15 cellular contexts compared by ENCODE assay signal in the genomic region with DNA sequence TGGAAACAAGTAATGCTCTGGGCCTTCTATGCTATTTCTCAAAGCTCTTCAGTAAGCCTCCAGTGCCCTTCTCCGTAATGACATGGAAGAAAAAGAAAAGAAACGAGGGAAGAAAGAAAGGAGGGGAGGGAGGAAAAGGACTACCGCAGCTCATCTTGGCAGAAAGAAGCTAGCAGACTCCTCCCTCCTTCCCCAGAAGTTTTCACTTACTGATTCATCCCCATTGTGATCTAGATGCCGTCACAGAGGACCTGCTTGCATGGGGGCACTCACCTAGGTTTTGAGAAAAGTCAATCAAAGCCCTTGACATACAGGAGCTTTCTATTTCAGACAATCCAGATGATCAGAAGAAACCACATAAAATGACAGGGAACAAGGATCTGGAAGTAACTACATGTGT. TPM values are rescaled to one million over a fixed set of nuclear protein-coding genes. Genes with fewer than 3 reads are reported as not detected.
DNase-seq lines count a peak whose midpoint lies in the region; ATAC-seq and TF ChIP-seq lines count a peak whose summit lies in the region.
"Had no signal": no experiment of that assay in that cellular context is flagged by ENCODE, and none has a peak within 500 bp of the region (broad histone marks: within the 10 kb centered on the region; RNA-seq: fewer than 3 reads in every experiment).

No MANE protein-coding gene starts in this region.

- no peak overlapping the region for H2BK12ac ChIP-seq in mesenchymal stem cell (ENCODE audit: low read length in 2 of 2)

- H3K4me1 ChIP-seq in GM23248 (ENCODE audit: insufficient read depth), result peaks cover 25% of the 10 kb centered on the region
- no peaks in the 10 kb centered on the region for H3K4me1 ChIP-seq in mesenchymal stem cell (ENCODE audit: control insufficient read depth, insufficient read depth, low read depth, low read length)

- no peak overlapping the region for H3K18ac ChIP-seq in mesenchymal stem cell (ENCODE audit: low read depth in 1 of 2, low read length in 2 of 2)

- no peak overlapping the region for H2AK5ac ChIP-seq in mesenchymal stem cell (ENCODE audit: low read length, severe bottlenecking)

- H2BK15ac ChIP-seq in mesenchymal stem cell (ENCODE audit: low read depth, poor library complexity, severe bottlenecking), result no peak overlapping the region

- in situ Hi-C loops in GM23248 (cut with MboI), result loop anchor here (5.0 kb wide), 1 partner anchor 119 kb away; no protein-coding TSS in a partner anchor

- H3K9me3 ChIP-seq in GM23248 (ENCODE audit: low read depth) (no peaks in the 10 kb centered on the region), mesenchymal stem cell (ENCODE audit: control insufficient read depth, low read length) (no peaks in the 10 kb centered on the region)
- H3K9me3 ChIP-seq: BLaER1 had no signal

- H3K9me2 ChIP-seq in GM23248 (ENCODE audit: insufficient read depth), result no peaks in the 10 kb centered on the region

- no peak for ATAC-seq in HG03460 (IDR thresholded peaks at IDR 0.05; ENCODE audit: unreplicated experiment)
- ATAC-seq: K562 had no signal

- H3K27me3 ChIP-seq in GM23248 (replicated peaks; ENCODE audit: insufficient read depth), result no peaks in the 10 kb centered on the region
- peaks cover 19 to 51% of the 10 kb centered on the region in 2 experiments for H3K27me3 ChIP-seq in mesenchymal stem cell (ENCODE audit: control insufficient read depth in 1 of 2, insufficient read depth in 1 of 2, low read length in 2 of 2)
- H3K27me3 ChIP-seq: BLaER1 had no signal

- H4K20me1 ChIP-seq in GM23248 (ENCODE audit: insufficient read depth), result no peaks in the 10 kb centered on the region
- H4K20me1 ChIP-seq: BLaER1 had no signal

- H4K8ac ChIP-seq in mesenchymal stem cell (ENCODE audit: low read length), result no peak overlapping the region

- H3K23ac ChIP-seq in mesenchymal stem cell (ENCODE audit: low read length in 2 of 2), result no peak overlapping the region

- H2AFZ ChIP-seq in GM23248 (peak overlapping the region; percentile 50), mesenchymal stem cell (ENCODE audit: low read depth, low read length) (no peak overlapping the region)

- no peak for TF ChIP-seq CTCF in fibroblast of mammary gland (conservative IDR thresholded peaks at IDR 0.05; ENCODE audit: control insufficient read depth, insufficient read depth, low read depth, low read length)

- no peak overlapping the region for H3K27ac ChIP-seq in GM23248
- H3K27ac ChIP-seq in mesenchymal stem cell (ENCODE audit: low read length, poor library complexity, severe bottlenecking), result no peak overlapping the region
- H3K27ac ChIP-seq: BLaER1 had no signal

- no peak overlapping the region for H3K14ac ChIP-seq in mesenchymal stem cell (ENCODE audit: low read length in 2 of 2)

- no peak overlapping the region for H4K91ac ChIP-seq in mesenchymal stem cell (ENCODE audit: low read length)

- no peaks in the 10 kb centered on the region for H3F3A ChIP-seq in GM23248 (ENCODE audit: insufficient read depth)

- H2BK5ac ChIP-seq in mesenchymal stem cell (ENCODE audit: low read depth, low read length, poor library complexity, severe bottlenecking), result no peak overlapping the region

- no peaks in the 10 kb centered on the region for H3K79me1 ChIP-seq in mesenchymal stem cell (replicated peaks; ENCODE audit: low read length, poor library complexity, severe bottlenecking)

- H3K4me2 ChIP-seq in GM23248 (ENCODE audit: unreplicated experiment) (peak overlapping the region; percentile 65), mesenchymal stem cell (ENCODE audit: low read length, poor library complexity, severe bottlenecking) (no peak overlapping the region)
- H3K4me2 ChIP-seq: BLaER1 had no signal

- H3K79me2 ChIP-seq in GM23248 (ENCODE audit: insufficient read depth), result no peaks in the 10 kb centered on the region

- 5 to 6% methylated on average over 4 of the region's 4 CpGs for WGBS in GM23248 (ENCODE audit: low coverage in 1 of 2, low lambda C conversion rate in 2 of 2, missing lambda C conversion rate in 2 of 2), 2 experiments
- 77% methylated on average over 4 of the region's 4 CpGs for WGBS in mesenchymal stem cell

- H2BK120ac ChIP-seq in mesenchymal stem cell (ENCODE audit: low read depth, low read length), result no peak overlapping the region

- H3K9ac ChIP-seq in GM23248, result no peak overlapping the region
- H3K9ac ChIP-seq in mesenchymal stem cell (ENCODE audit: low read length), result peak overlapping the region; percentile 57
- H3K9ac ChIP-seq: BLaER1 had no signal

- DNase-seq in AG20443 (ENCODE audit: low spot score) (peak; percentile 71), GM23248 (peak; percentile 80), fibroblast of mammary gland (ENCODE audit: low read depth) (peak; percentile 61), mesenchymal stem cell (no peak), kidney tubule cell (ENCODE audit: low spot score) (no peak), NCI-H526 (lab: John Stamatoyannopoulos, UW) (no peak), NCI-H2081 (lab: John Stamatoyannopoulos, UW) (no peak)
- DNase-seq: AML-193; Calu3; CD4-positive, CD25-positive, alpha-beta regulatory T cell; DMS 273 treated with DMSO at 0.1 percent for 48 hours; GDM1 had no signal

- H3K36me3 ChIP-seq in GM23248 (ENCODE audit: low read depth) (no peaks in the 10 kb centered on the region), mesenchymal stem cell (ENCODE audit: control insufficient read depth in 1 of 2, insufficient read depth in 2 of 2, low read depth in 1 of 2, low read length in 2 of 2) (no peaks in the 10 kb centered on the region)
- H3K36me3 ChIP-seq: BLaER1 had no signal

- no peak overlapping the region for H3K4me3 ChIP-seq in GM23248
- H3K4me3 ChIP-seq in fibroblast of mammary gland (ENCODE audit: control insufficient read depth, low read depth, low read length), result no peak overlapping the region
- peak overlapping the region in 1 of 2 experiments; percentile 32 for H3K4me3 ChIP-seq in mesenchymal stem cell (ENCODE audit: insufficient read depth in 1 of 2, low read depth in 1 of 2, low read length in 2 of 2)
- H3K4me3 ChIP-seq: BLaER1, K562 had no signal

- H3K4ac ChIP-seq in mesenchymal stem cell (ENCODE audit: low read depth in 1 of 2, low read length in 2 of 2), result no peak overlapping the region

RNA-seq across cellular contexts. Expression of a gene that starts 37.7 kb away (rescaled TPM):
- 483 and 534 TPM in 2 replicates for total RNA-seq in GM23248 (2014; rRNA removed; shearing (Covaris generic))
- 557 and 558 TPM in 2 replicates for polyA plus RNA-seq in GM23248 (2016; fragmentation: Nextera tagmentation; extraction: Ambion mirVana)
- 505 TPM for polyA plus RNA-seq in mesenchymal stem cell (2013, experiment 1 of 2)
- 505 TPM for polyA plus RNA-seq in mesenchymal stem cell (2013, experiment 2 of 2)

Comparison
In these comparisons a context has a peak if more than half of its experiments do, and no peak if none do; other contexts are left out.
1. DNase-seq: peak in AG20443 (single experiment), GM23248 (single experiment) and fibroblast of mammary gland (single experiment); none in mesenchymal stem cell (single experiment), kidney tubule cell (single experiment), NCI-H526 (0 of 2) and NCI-H2081 (0 of 2).